ENCODE assay signal across 1 cellular context in genomic region chr7:151373599-151373998, GRCh38.
TF ChIP-seq lines count a peak whose summit lies in the region.

No MANE protein-coding gene starts in this region.

TF ChIP-seq in GM23338, 12 proteins besides CTCF, POLR2A, EP300 and RAD21 (continued from another document):
- TF ChIP-seq, protein P1, sequence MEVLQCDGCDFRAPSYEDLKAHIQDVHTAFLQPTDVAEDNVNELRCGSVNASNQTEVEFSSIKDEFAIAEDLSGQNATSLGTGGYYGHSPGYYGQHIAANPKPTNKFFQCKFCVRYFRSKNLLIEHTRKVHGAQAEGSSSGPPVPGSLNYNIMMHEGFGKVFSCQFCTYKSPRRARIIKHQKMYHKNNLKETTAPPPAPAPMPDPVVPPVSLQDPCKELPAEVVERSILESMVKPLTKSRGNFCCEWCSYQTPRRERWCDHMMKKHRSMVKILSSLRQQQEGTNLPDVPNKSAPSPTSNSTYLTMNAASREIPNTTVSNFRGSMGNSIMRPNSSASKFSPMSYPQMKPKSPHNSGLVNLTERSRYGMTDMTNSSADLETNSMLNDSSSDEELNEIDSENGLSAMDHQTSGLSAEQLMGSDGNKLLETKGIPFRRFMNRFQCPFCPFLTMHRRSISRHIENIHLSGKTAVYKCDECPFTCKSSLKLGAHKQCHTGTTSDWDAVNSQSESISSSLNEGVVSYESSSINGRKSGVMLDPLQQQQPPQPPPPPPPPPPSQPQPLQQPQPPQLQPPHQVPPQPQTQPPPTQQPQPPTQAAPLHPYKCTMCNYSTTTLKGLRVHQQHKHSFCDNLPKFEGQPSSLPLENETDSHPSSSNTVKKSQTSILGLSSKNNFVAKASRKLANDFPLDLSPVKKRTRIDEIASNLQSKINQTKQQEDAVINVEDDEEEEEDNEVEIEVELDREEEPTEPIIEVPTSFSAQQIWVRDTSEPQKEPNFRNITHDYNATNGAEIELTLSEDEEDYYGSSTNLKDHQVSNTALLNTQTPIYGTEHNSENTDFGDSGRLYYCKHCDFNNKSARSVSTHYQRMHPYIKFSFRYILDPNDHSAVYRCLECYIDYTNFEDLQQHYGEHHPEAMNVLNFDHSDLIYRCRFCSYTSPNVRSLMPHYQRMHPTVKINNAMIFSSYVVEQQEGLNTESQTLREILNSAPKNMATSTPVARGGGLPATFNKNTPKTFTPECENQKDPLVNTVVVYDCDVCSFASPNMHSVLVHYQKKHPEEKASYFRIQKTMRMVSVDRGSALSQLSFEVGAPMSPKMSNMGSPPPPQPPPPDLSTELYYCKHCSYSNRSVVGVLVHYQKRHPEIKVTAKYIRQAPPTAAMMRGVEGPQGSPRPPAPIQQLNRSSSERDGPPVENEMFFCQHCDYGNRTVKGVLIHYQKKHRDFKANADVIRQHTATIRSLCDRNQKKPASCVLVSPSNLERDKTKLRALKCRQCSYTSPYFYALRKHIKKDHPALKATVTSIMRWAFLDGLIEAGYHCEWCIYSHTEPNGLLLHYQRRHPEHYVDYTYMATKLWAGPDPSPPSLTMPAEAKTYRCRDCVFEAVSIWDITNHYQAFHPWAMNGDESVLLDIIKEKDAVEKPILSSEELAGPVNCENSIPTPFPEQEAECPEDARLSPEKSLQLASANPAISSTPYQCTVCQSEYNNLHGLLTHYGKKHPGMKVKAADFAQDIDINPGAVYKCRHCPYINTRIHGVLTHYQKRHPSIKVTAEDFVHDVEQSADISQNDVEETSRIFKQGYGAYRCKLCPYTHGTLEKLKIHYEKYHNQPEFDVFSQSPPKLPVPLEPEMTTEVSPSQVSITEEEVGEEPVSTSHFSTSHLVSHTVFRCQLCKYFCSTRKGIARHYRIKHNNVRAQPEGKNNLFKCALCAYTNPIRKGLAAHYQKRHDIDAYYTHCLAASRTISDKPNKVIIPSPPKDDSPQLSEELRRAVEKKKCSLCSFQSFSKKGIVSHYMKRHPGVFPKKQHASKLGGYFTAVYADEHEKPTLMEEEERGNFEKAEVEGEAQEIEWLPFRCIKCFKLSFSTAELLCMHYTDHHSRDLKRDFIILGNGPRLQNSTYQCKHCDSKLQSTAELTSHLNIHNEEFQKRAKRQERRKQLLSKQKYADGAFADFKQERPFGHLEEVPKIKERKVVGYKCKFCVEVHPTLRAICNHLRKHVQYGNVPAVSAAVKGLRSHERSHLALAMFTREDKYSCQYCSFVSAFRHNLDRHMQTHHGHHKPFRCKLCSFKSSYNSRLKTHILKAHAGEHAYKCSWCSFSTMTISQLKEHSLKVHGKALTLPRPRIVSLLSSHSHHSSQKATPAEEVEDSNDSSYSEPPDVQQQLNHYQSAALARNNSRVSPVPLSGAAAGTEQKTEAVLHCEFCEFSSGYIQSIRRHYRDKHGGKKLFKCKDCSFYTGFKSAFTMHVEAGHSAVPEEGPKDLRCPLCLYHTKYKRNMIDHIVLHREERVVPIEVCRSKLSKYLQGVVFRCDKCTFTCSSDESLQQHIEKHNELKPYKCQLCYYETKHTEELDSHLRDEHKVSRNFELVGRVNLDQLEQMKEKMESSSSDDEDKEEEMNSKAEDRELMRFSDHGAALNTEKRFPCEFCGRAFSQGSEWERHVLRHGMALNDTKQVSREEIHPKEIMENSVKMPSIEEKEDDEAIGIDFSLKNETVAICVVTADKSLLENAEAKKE (CRISPR knock-in tag; IDR thresholded peaks at IDR 0.05): no peak
- TF ChIP-seq ZNF331 (CRISPR knock-in tag; IDR thresholded peaks at IDR 0.05; ENCODE audit: low read depth) (no peak), EZH2 (IDR thresholded peaks at IDR 0.05; ENCODE audit: low read depth, unreplicated experiment) (no peak), POLR2AphosphoS5 (IDR thresholded peaks at IDR 0.05; ENCODE audit: low read depth) (no peak), ZNF114 (CRISPR knock-in tag; IDR thresholded peaks at IDR 0.05) (no peak), EZH2phosphoT487 (IDR thresholded peaks at IDR 0.05; ENCODE audit: unreplicated experiment) (no peak), STAT1 (IDR thresholded peaks at IDR 0.05; ENCODE audit: unreplicated experiment) (no peak)
- TF ChIP-seq, protein P2, sequence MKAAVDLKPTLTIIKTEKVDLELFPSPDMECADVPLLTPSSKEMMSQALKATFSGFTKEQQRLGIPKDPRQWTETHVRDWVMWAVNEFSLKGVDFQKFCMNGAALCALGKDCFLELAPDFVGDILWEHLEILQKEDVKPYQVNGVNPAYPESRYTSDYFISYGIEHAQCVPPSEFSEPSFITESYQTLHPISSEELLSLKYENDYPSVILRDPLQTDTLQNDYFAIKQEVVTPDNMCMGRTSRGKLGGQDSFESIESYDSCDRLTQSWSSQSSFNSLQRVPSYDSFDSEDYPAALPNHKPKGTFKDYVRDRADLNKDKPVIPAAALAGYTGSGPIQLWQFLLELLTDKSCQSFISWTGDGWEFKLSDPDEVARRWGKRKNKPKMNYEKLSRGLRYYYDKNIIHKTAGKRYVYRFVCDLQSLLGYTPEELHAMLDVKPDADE (IDR thresholded peaks at IDR 0.05): no peak
TF ChIP-seq in GM23338: peak in this region for 0.
